In the genomic region with DNA sequence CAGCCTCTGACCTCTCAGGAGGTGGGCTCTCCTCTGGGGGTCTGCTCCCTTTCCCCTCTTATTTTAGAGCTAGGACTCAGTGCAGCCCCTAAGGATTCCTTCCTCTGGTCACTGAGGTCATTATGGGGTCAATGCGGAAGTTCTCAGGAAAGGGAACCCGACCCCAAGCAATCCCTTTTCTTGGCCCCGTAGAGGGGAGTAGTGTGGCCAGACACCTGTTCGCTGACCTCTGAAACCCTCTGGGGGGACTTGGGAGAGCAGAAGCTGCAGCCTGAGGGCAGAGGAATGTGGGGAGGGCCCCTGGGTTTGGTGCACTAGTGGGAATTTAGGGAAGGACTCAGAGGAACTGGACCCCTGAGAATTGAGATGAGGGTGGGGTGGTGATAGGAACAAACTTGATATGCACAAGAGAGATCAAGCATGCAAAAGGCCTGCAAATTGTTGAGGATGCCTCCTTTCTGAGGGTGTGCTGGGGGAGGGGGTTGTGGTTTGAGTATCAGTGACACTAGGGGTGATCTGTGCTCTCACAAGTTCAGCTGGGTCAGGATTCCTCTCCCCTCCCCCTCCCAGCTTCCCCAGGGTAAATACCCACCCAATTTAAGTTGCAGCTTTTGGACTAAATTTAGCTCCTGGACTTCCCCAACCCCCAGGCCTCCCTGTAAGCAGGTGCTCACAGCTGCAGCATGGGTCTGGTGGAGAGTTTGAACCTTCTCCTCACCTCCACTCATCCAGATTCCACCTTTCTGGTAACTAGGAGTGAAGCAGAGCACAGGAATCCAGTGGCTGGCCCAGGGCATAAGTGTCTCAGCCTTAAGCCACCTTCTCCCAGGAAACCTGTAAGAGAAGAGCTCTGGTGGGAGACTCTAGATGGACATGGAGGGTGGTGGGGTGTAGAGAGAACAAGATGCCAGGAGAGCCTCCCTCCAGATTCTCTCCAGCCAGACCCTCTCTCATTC, we compare ENCODE assay signal across 8 cellular contexts. TPM values are rescaled to one million over a fixed set of nuclear protein-coding genes. Genes with fewer than 3 reads are reported as not detected.
DNase-seq lines count a peak whose midpoint lies in the region; ATAC-seq, FAIRE-seq and TF ChIP-seq lines count a peak whose summit lies in the region.

No MANE protein-coding gene starts in this region.

- dilution Hi-C loops in endothelial cell of umbilical vein (cut with MboI; ENCODE audit: extremely low pct_ligation_motif_present, low sequenced_read_pairs) = no loop called here

- no peak for TF ChIP-seq POLR2A in endothelial cell of umbilical vein (IDR thresholded peaks at IDR 0.05; ENCODE audit: low read depth, low read length)

- H2AFZ ChIP-seq in endothelial cell of umbilical vein (ENCODE audit: low read depth, low read length) = no peak overlapping the region

- DNase-seq in AG04450 (ENCODE audit: low read depth, low spot score) = no peak
- peak; percentile 61 for DNase-seq in activated CD4-positive, alpha-beta T cell treated with anti-CD3 and anti-CD28 coated beads, Interleukin-2, amount 50 U/mL, for 1 hour
- DNase-seq in endothelial cell of umbilical vein (ENCODE audit: low read depth, low spot score) = peak; percentile 35
- no peak for DNase-seq in progenitor cell of endocrine pancreas (ENCODE audit: low spot score, unreplicated experiment)
- DNase-seq in amygdala (lab: John Stamatoyannopoulos, UW) = no peak
- no peak for DNase-seq in T1000 (lab: John Stamatoyannopoulos, UW)

- H3K27me3 ChIP-seq in AG04450 (ENCODE audit: control insufficient read depth, insufficient read depth, low read length) = no peaks in the 10 kb centered on the region
- no peaks in the 10 kb centered on the region for H3K27me3 ChIP-seq in endothelial cell of umbilical vein (ENCODE audit: control insufficient read depth in 2 of 2, insufficient read depth in 2 of 2, low read length in 2 of 2)

- peaks cover 1% of the 10 kb centered on the region for H3K36me3 Mint-ChIP-seq in progenitor cell of endocrine pancreas (ENCODE audit: insufficient read depth)

- no peaks in the 10 kb centered on the region; the same call in 1 of the 2 replicates for H3K9me3 ChIP-seq in AG04450 (ENCODE audit: control insufficient read depth, insufficient read depth, low read length)
- no peaks in the 10 kb centered on the region for H3K9me3 ChIP-seq in endothelial cell of umbilical vein (replicated peaks; ENCODE audit: control insufficient read depth, insufficient read depth, low read length)

- no peaks in the 10 kb centered on the region for H3K27me3 Mint-ChIP-seq in progenitor cell of endocrine pancreas

- H3K27ac Mint-ChIP-seq in progenitor cell of endocrine pancreas = peak overlapping the region; percentile 100

- peak overlapping the region; percentile 77 for H3K4me3 Mint-ChIP-seq in progenitor cell of endocrine pancreas (ENCODE audit: low read depth)

- H3K9me3 Mint-ChIP-seq in progenitor cell of endocrine pancreas (ENCODE audit: low read depth) = no peaks in the 10 kb centered on the region

- intact Hi-C loops in endothelial cell of umbilical vein (cut with micrococcal nuclease) = loop anchor here (5.0 kb wide), 1 partner anchor 360 kb away; no protein-coding TSS in a partner anchor

- peak overlapping the region; percentile 98 for H3K9ac ChIP-seq in endothelial cell of umbilical vein (replicated peaks; ENCODE audit: extremely low read depth, insufficient read depth, low read length)

- H3K9me1 ChIP-seq in endothelial cell of umbilical vein (replicated peaks; ENCODE audit: control insufficient read depth, extremely low read depth, insufficient read depth, low read length) = no peaks in the 10 kb centered on the region

- H3K4me1 Mint-ChIP-seq in progenitor cell of endocrine pancreas (ENCODE audit: low read depth) = peaks cover 59% of the 10 kb centered on the region

- peaks cover 64% of the 10 kb centered on the region for H3K4me1 ChIP-seq in endothelial cell of umbilical vein (ENCODE audit: control insufficient read depth, extremely low read depth, insufficient read depth, low read length)

- FAIRE-seq in endothelial cell of umbilical vein (lab: Jason Lieb, UNC) = no peak

- TF ChIP-seq CTCF in AG04450 (IDR thresholded peaks at IDR 0.05; ENCODE audit: low read depth, low read length) = no peak
- no peak for TF ChIP-seq CTCF in endothelial cell of umbilical vein (IDR thresholded peaks at IDR 0.05; ENCODE audit: extremely low read depth in 1 of 2, insufficient read depth in 1 of 2, low read depth in 1 of 2, low read length in 2 of 2)
- TF ChIP-seq CTCF in progenitor cell of endocrine pancreas (IDR thresholded peaks at IDR 0.05; ENCODE audit: unreplicated experiment) = no peak

- H3K27ac ChIP-seq in AG04450 (ENCODE audit: low read depth, low read length) = peak overlapping the region; percentile 100
- H3K27ac ChIP-seq in endothelial cell of umbilical vein (ENCODE audit: insufficient read depth, low read depth, low read length) = peak overlapping the region; percentile 99

- peaks cover 10% of the 10 kb centered on the region for H3K79me2 ChIP-seq in endothelial cell of umbilical vein (ENCODE audit: control insufficient read depth, insufficient read depth, low read length)

- POLR2A ChIA-PET in AG04450 (lab: Yijun Ruan, JAX) (interaction anchor here (0.9 to 7.0 kb wide), 10 partner anchors 8 to 443 kb away, joined by 3 to 130 read pairs (median 5); a partner anchor contains a TSS), endothelial cell of umbilical vein (lab: Charles Lee) (interaction anchor here (0.6 to 3.1 kb wide), 6 partner anchors 7 to 548 kb away, joined by 3 to 39 read pairs (median 4); a partner anchor contains a TSS)

- CTCF ChIA-PET in AG04450 (lab: Charles Lee) = interaction anchor here (0.6 to 4.3 kb wide), 7 partner anchors 13 to 433 kb away, joined by 3 to 104 read pairs (median 9); a partner anchor contains a TSS
- CTCF ChIA-PET in endothelial cell of umbilical vein (lab: Charles Lee) = interaction anchor here (2.4 to 13.9 kb wide), 4 partner anchors 13 to 250 kb away, joined by 13 to 288 read pairs (median 117); a partner anchor contains a TSS

- H3K4me3 ChIP-seq in AG04450 (ENCODE audit: low read depth, low read length) = peak overlapping the region; percentile 67
- H3K4me3 ChIP-seq in endothelial cell of umbilical vein (replicated peaks in 1 of 3; ENCODE audit: insufficient read depth in 1 of 3, low read depth in 1 of 3, low read length in 3 of 3) = peak overlapping the region in 1 of 3 experiments; percentile 6

- no TSS peak for BruUV-seq in endothelial cell of umbilical vein (replicated peaks; lab: Mats Ljungman, UMichigan)

- peak overlapping the region; percentile 76 for H3K4me2 ChIP-seq in endothelial cell of umbilical vein (ENCODE audit: insufficient read depth, low read length)

- no peaks in the 10 kb centered on the region for H4K20me1 ChIP-seq in endothelial cell of umbilical vein (replicated peaks; ENCODE audit: control insufficient read depth, extremely low read depth, insufficient read depth, low read length)

- no peaks in the 10 kb centered on the region for H3K36me3 ChIP-seq in endothelial cell of umbilical vein (ENCODE audit: control insufficient read depth in 2 of 2, extremely low read depth in 1 of 2, insufficient read depth in 2 of 2, low read length in 2 of 2)

- ATAC-seq in GM19395 (IDR thresholded peaks at IDR 0.05; ENCODE audit: unreplicated experiment) = peak; percentile 43
- ATAC-seq in HG03520 (IDR thresholded peaks at IDR 0.05; ENCODE audit: unreplicated experiment) = peak; percentile 35

RNA-seq across cellular contexts. Expression of a gene that starts 13.5 kb away (rescaled TPM):
- polyA plus RNA-seq in AG04450 (2011; rRNA removed) = 4.2 and 4.9 TPM in 2 replicates
- 3.0 and 3.8 TPM in 2 replicates for polyA minus RNA-seq in AG04450 (2011; rRNA and poly(A)+ RNA removed)
- total RNA-seq in endothelial cell of umbilical vein = 0.37 and 0.73 TPM in 2 replicates
- 0.96 and 1.0 TPM in 2 replicates for polyA plus RNA-seq in endothelial cell of umbilical vein
- 0.67 and 0.75 TPM in 2 replicates for polyA plus RNA-seq in endothelial cell of umbilical vein (2011; cell fraction: cytosol; rRNA removed)
- polyA plus RNA-seq in endothelial cell of umbilical vein (2011; cell fraction: nucleus; rRNA removed) = 0.63 and 0.74 TPM in 2 replicates
- polyA plus RNA-seq in endothelial cell of umbilical vein (2012) = 3.0 and 3.6 TPM in 2 replicates
- polyA minus RNA-seq in endothelial cell of umbilical vein = 2.5 and 4.0 TPM in 2 replicates
- polyA minus RNA-seq in endothelial cell of umbilical vein (2011; cell fraction: cytosol; rRNA and poly(A)+ RNA removed) = 2.8 TPM
- 0.58 TPM in 1 of 2 replicates, not detected in the other for polyA minus RNA-seq in endothelial cell of umbilical vein (2011; cell fraction: nucleus; rRNA and poly(A)+ RNA removed)
- 5.5 and 6.9 TPM in 2 replicates for total RNA-seq in progenitor cell of endocrine pancreas

RNA-seq across cellular contexts. Expression of a gene that starts 16.7 kb away (rescaled TPM):
- polyA plus RNA-seq in AG04450 (2011; rRNA removed) = 107 and 138 TPM in 2 replicates
- 160 and 170 TPM in 2 replicates for polyA minus RNA-seq in AG04450 (2011; rRNA and poly(A)+ RNA removed)
- 186 and 212 TPM in 2 replicates for total RNA-seq in endothelial cell of umbilical vein
- polyA plus RNA-seq in endothelial cell of umbilical vein = 63.9 and 87.3 TPM in 2 replicates
- polyA plus RNA-seq in endothelial cell of umbilical vein (2011; cell fraction: cytosol; rRNA removed) = 71.3 and 83.7 TPM in 2 replicates
- polyA plus RNA-seq in endothelial cell of umbilical vein (2011; cell fraction: nucleus; rRNA removed) = 334 and 381 TPM in 2 replicates
- 120 and 171 TPM in 2 replicates for polyA plus RNA-seq in endothelial cell of umbilical vein (2012)
- 129 and 158 TPM in 2 replicates for polyA minus RNA-seq in endothelial cell of umbilical vein
- 105 TPM for polyA minus RNA-seq in endothelial cell of umbilical vein (2011; cell fraction: cytosol; rRNA and poly(A)+ RNA removed)
- 263 and 290 TPM in 2 replicates for polyA minus RNA-seq in endothelial cell of umbilical vein (2011; cell fraction: nucleus; rRNA and poly(A)+ RNA removed)
- 204 and 212 TPM in 2 replicates for total RNA-seq in progenitor cell of endocrine pancreas

RNA-seq across cellular contexts. Expression of a gene that starts 47.1 kb away (rescaled TPM):
- polyA plus RNA-seq in AG04450 (2011; rRNA removed) (not detected in 2 replicates), endothelial cell of umbilical vein (not detected in 2 replicates)
- not detected in 2 replicates for polyA minus RNA-seq in AG04450 (2011; rRNA and poly(A)+ RNA removed)
- total RNA-seq in endothelial cell of umbilical vein (not detected in 2 replicates), progenitor cell of endocrine pancreas (0.57 TPM in 1 of 2 replicates, not detected in the other)
- polyA plus RNA-seq in endothelial cell of umbilical vein (2011; cell fraction: cytosol; rRNA removed) = not detected in 2 replicates
- not detected in 2 replicates for polyA plus RNA-seq in endothelial cell of umbilical vein (2011; cell fraction: nucleus; rRNA removed)
- polyA plus RNA-seq in endothelial cell of umbilical vein (2012) = not detected in 2 replicates
- 0.42 TPM in 1 of 2 replicates, not detected in the other for polyA minus RNA-seq in endothelial cell of umbilical vein
- polyA minus RNA-seq in endothelial cell of umbilical vein (2011; cell fraction: cytosol; rRNA and poly(A)+ RNA removed) = not detected
- not detected in 2 replicates for polyA minus RNA-seq in endothelial cell of umbilical vein (2011; cell fraction: nucleus; rRNA and poly(A)+ RNA removed)

RNA-seq across cellular contexts. Expression of a gene that starts 54.8 kb away (rescaled TPM):
- 122 and 163 TPM in 2 replicates for polyA plus RNA-seq in AG04450 (2011; rRNA removed)
- polyA minus RNA-seq in AG04450 (2011; rRNA and poly(A)+ RNA removed) = 55.8 and 69.9 TPM in 2 replicates
- total RNA-seq in endothelial cell of umbilical vein = 7.2 and 7.3 TPM in 2 replicates
- polyA plus RNA-seq in endothelial cell of umbilical vein = 16.6 and 20.5 TPM in 2 replicates
- polyA plus RNA-seq in endothelial cell of umbilical vein (2011; cell fraction: cytosol; rRNA removed) = 8.3 and 10.8 TPM in 2 replicates
- polyA plus RNA-seq in endothelial cell of umbilical vein (2011; cell fraction: nucleus; rRNA removed) = 12.9 and 14.6 TPM in 2 replicates
- polyA plus RNA-seq in endothelial cell of umbilical vein (2012) = 8.8 and 12.4 TPM in 2 replicates
- 7.0 and 10.2 TPM in 2 replicates for polyA minus RNA-seq in endothelial cell of umbilical vein
- 3.7 TPM for polyA minus RNA-seq in endothelial cell of umbilical vein (2011; cell fraction: cytosol; rRNA and poly(A)+ RNA removed)
- 2.5 and 2.9 TPM in 2 replicates for polyA minus RNA-seq in endothelial cell of umbilical vein (2011; cell fraction: nucleus; rRNA and poly(A)+ RNA removed)
- total RNA-seq in progenitor cell of endocrine pancreas = 1.9 and 2.1 TPM in 2 replicates

Comparison
In these comparisons a context has a peak if more than half of its experiments do, and no peak if none do; other contexts are left out.
1. DNase-seq: peak in activated CD4-positive, alpha-beta T cell treated with anti-CD3 and anti-CD28 coated beads, Interleukin-2, amount 50 U/mL, for 1 hour (single experiment) and endothelial cell of umbilical vein (single experiment); none in AG04450 (single experiment), progenitor cell of endocrine pancreas (single experiment), amygdala (0 of 56) and T1000 (single experiment).